8 cellular contexts compared by ENCODE assay signal in genomic region chr12:51171884-51172514, GRCh38. TPM values are rescaled to one million over a fixed set of nuclear protein-coding genes. Genes with fewer than 3 reads are reported as not detected.
DNase-seq lines count a peak whose midpoint lies in the region; ATAC-seq and TF ChIP-seq lines count a peak whose summit lies in the region.

No MANE protein-coding gene starts in this region.

- peak overlapping the region; percentile 88 for H2AK9ac ChIP-seq in IMR-90 (replicated peaks; ENCODE audit: low read depth, low read length, poor library complexity)

- H2AFZ ChIP-seq in IMR-90 (replicated peaks; ENCODE audit: low read length, poor library complexity) = peak overlapping the region; percentile 97

- CTCF ChIA-PET in IMR-90 (lab: Yijun Ruan, JAX) = no interaction called here

- no peak overlapping the region for H2BK15ac ChIP-seq in IMR-90 (ENCODE audit: low read depth, low read length)

- H3K56ac ChIP-seq in IMR-90 (ENCODE audit: extremely low read depth, insufficient read depth, low read length) = peak overlapping the region; percentile 88

- H3K23ac ChIP-seq in IMR-90 (ENCODE audit: low read depth, low read length) = peak overlapping the region; percentile 77

- H3K36me3 ChIP-seq in IMR-90 (ENCODE audit: control insufficient read depth, insufficient read depth, low read length) = no peaks in the 10 kb centered on the region
- H3K36me3 ChIP-seq in iPS-18a (ENCODE audit: control insufficient read depth, low read depth, low read length) = no peaks in the 10 kb centered on the region
- no peaks in the 10 kb centered on the region for H3K36me3 ChIP-seq in stomach smooth muscle (ENCODE audit: control insufficient read depth in 2 of 2, insufficient read depth in 2 of 2, low read length in 2 of 2)

- peak; percentile 11 for ATAC-seq in GM18508 (IDR thresholded peaks at IDR 0.05; ENCODE audit: insufficient read depth, unreplicated experiment)
- ATAC-seq in IMR-90 (ENCODE audit: low read depth) = peak; percentile 13

- H3K4ac ChIP-seq in IMR-90 (ENCODE audit: low read depth, low read length) = peak overlapping the region; percentile 100

- peak overlapping the region; percentile 31; the same call in 1 of the 2 replicates for H4K5ac ChIP-seq in IMR-90 (ENCODE audit: low read depth, low read length)

- H3K9me3 ChIP-seq in IMR-90 (ENCODE audit: control insufficient read depth, insufficient read depth, low read length) (no peaks in the 10 kb centered on the region), iPS-18a (ENCODE audit: control insufficient read depth, low read depth, low read length) (no peaks in the 10 kb centered on the region), stomach smooth muscle (ENCODE audit: control insufficient read depth in 2 of 2, low read length in 2 of 2) (no peaks in the 10 kb centered on the region)

- H3K9ac ChIP-seq in IMR-90 (ENCODE audit: low read depth, low read length) = peak overlapping the region; percentile 91
- peak overlapping the region; percentile 89 for H3K9ac ChIP-seq in iPS-18a (ENCODE audit: low read length)
- H3K9ac ChIP-seq in stomach smooth muscle (ENCODE audit: low read length in 2 of 2) = peak overlapping the region; percentile 89 to 99

- H3K27ac ChIP-seq in IMR-90 (ENCODE audit: insufficient read depth, low read length) = peak overlapping the region; percentile 95
- peak overlapping the region; percentile 99 for H3K27ac ChIP-seq in iPS-18a (ENCODE audit: low read length)
- peak overlapping the region; percentile 98 for H3K27ac ChIP-seq in stomach smooth muscle (ENCODE audit: low read length)

- H3K4me1 ChIP-seq in IMR-90 (ENCODE audit: control insufficient read depth, insufficient read depth, low read length) = no peaks in the 10 kb centered on the region
- no peaks in the 10 kb centered on the region for H3K4me1 ChIP-seq in iPS-18a (ENCODE audit: control insufficient read depth, low read depth, low read length)
- peaks cover 18% of the 10 kb centered on the region for H3K4me1 ChIP-seq in stomach smooth muscle (ENCODE audit: control insufficient read depth, insufficient read depth, low read length)

- POLR2A ChIA-PET in IMR-90 (lab: Charles Lee; ENCODE audit: unreplicated experiment) = no interaction called here

- peaks cover 8% of the 10 kb centered on the region for H4K20me1 ChIP-seq in IMR-90 (ENCODE audit: insufficient read depth, low read length)

- DNase-seq in A172 (ENCODE audit: low spot score) (peak; percentile 14), IMR-90 (peak; percentile 48), amniotic stem cell (lab: John Stamatoyannopoulos, UW) (peak; percentile 7), HPDE6-E6E7 (ENCODE audit: extremely low spot score) (no peak), GDM1 (lab: John Stamatoyannopoulos, UW) (no peak)

- in situ Hi-C loops in IMR-90 (cut with MboI; ENCODE audit: low sequenced_read_pairs) = no loop called here

- H3K4me2 ChIP-seq in IMR-90 (ENCODE audit: low read depth, low read length) = peak overlapping the region; percentile 84

- dilution Hi-C loops in IMR-90 (cut with HindIII; ENCODE audit: low sequenced_read_pairs, unreplicated experiment) = no loop called here

- TF ChIP-seq POLR2A in IMR-90 (IDR thresholded peaks at IDR 0.05; ENCODE audit: low read depth, low read length) = no peak

- H4K8ac ChIP-seq in IMR-90 (ENCODE audit: low read depth in 2 of 2, low read length in 2 of 2) = peak overlapping the region; percentile 94 to 99

- H3K4me3 ChIP-seq in IMR-90 (ENCODE audit: insufficient read depth, low read depth, low read length) = peak overlapping the region; percentile 57
- H3K4me3 ChIP-seq in iPS-18a (ENCODE audit: low read length) = peak overlapping the region; percentile 92
- peak overlapping the region; percentile 90 to 97 for H3K4me3 ChIP-seq in stomach smooth muscle (ENCODE audit: low read length in 2 of 2)

- H2BK5ac ChIP-seq in IMR-90 (ENCODE audit: low read depth, low read length, poor library complexity, severe bottlenecking) = peak overlapping the region; percentile 91

- peak overlapping the region; percentile 73 for H3K14ac ChIP-seq in IMR-90 (replicated peaks; ENCODE audit: low read depth, low read length)

- H2BK120ac ChIP-seq in IMR-90 (ENCODE audit: low read depth, low read length) = no peak overlapping the region

- BruUV-seq in IMR-90 (replicated peaks; lab: Mats Ljungman, UMichigan) = no TSS peak

- H3K18ac ChIP-seq in IMR-90 (ENCODE audit: low read depth, low read length) = no peak overlapping the region

- peak overlapping the region; percentile 32; the same call in 1 of the 2 replicates for H4K91ac ChIP-seq in IMR-90 (ENCODE audit: insufficient read depth, low read depth, low read length)

- intact Hi-C loops in IMR-90 (cut with micrococcal nuclease) = loop anchor here (2.0 to 5.0 kb wide), 2 partner anchors 45 to 67 kb away; partner anchors contain the start of gene DAZAP2

- H3K9me1 ChIP-seq in IMR-90 (ENCODE audit: insufficient read depth, low read length) = peaks cover 3% of the 10 kb centered on the region

- H2BK20ac ChIP-seq in IMR-90 (ENCODE audit: low read depth, low read length) = no peak overlapping the region

- H3K27me3 ChIP-seq in IMR-90 (ENCODE audit: control insufficient read depth, insufficient read depth, low read length) = no peaks in the 10 kb centered on the region
- no peaks in the 10 kb centered on the region for H3K27me3 ChIP-seq in iPS-18a (ENCODE audit: control insufficient read depth, insufficient read depth, low read length)
- no peaks in the 10 kb centered on the region for H3K27me3 ChIP-seq in stomach smooth muscle (ENCODE audit: control insufficient read depth in 1 of 2, insufficient read depth in 2 of 2, low read length in 2 of 2)

- no peak for TF ChIP-seq CTCF in IMR-90 (conservative IDR thresholded peaks at IDR 0.05; ENCODE audit: low read depth, low read length)

- peak overlapping the region; percentile 37 for H2AK5ac ChIP-seq in IMR-90 (ENCODE audit: low read depth, low read length)

- peaks cover 11 to 39% of the 10 kb centered on the region in 2 experiments for H3K79me1 ChIP-seq in IMR-90 (ENCODE audit: low read depth in 1 of 2, low read length in 2 of 2)

- 2 to 100% methylated on average over 2 to 6 of the region's 16 CpGs for WGBS in IMR-90 (ENCODE audit: extremely low coverage in 2 of 2, insufficient read length in 1 of 2), 2 experiments

- no peak for TF ChIP-seq RAD21 in IMR-90 (IDR thresholded peaks at IDR 0.05; ENCODE audit: low read length)

TF ChIP-seq in IMR-90, 13 proteins besides CTCF, POLR2A, EP300 and RAD21:
- TF ChIP-seq BHLHE40 (IDR thresholded peaks at IDR 0.05; ENCODE audit: low read depth, low read length) (no peak), FOS (IDR thresholded peaks at IDR 0.05; ENCODE audit: low read depth, low read length) (no peak), RFX5 (IDR thresholded peaks at IDR 0.05; ENCODE audit: low read depth, low read length) (no peak), MAFK (IDR thresholded peaks at IDR 0.05; ENCODE audit: low read depth, low read length) (no peak), USF2 (IDR thresholded peaks at IDR 0.05; ENCODE audit: low read depth, low read length) (no peak), CEBPB (IDR thresholded peaks at IDR 0.05; ENCODE audit: low read depth, low read length) (peak; percentile 34; the same call in 1 of the 2 replicates), ELK1 (IDR thresholded peaks at IDR 0.05; ENCODE audit: borderline replicate concordance, low read depth, low read length) (no peak), NFE2L2 (IDR thresholded peaks at IDR 0.05; ENCODE audit: low read depth, low read length) (no peak), MAZ (IDR thresholded peaks at IDR 0.05; ENCODE audit: borderline replicate concordance, low read depth, low read length) (no peak)

RNA-seq across cellular contexts. Expression of gene TFCP2, which starts 0.9 kb away (rescaled TPM):
- total RNA-seq in A172 (2014; rRNA removed; shearing (Covaris generic)) = 8.1 and 19.7 TPM in 2 replicates
- total RNA-seq in IMR-90 (2012; rRNA removed) = 10.0 and 13.3 TPM in 2 replicates
- polyA plus RNA-seq in IMR-90 (2012; rRNA removed) = 13.8 and 15.4 TPM in 2 replicates
- 4.6 and 9.0 TPM in 2 replicates for polyA plus RNA-seq in IMR-90 (2012; cell fraction: cytosol; rRNA removed)
- polyA plus RNA-seq in IMR-90 (2012; cell fraction: nucleus; rRNA removed; ENCODE audit: low replicate concordance) = 3.1 and 19.2 TPM in 2 replicates

RNA-seq across cellular contexts. Expression of gene POU6F1, which starts 45.9 kb away (rescaled TPM):
- 0.81 and 1.0 TPM in 2 replicates for total RNA-seq in A172 (2014; rRNA removed; shearing (Covaris generic))
- total RNA-seq in IMR-90 (2012; rRNA removed) = 0.90 and 1.9 TPM in 2 replicates
- 3.6 and 4.3 TPM in 2 replicates for polyA plus RNA-seq in IMR-90 (2012; rRNA removed)
- polyA plus RNA-seq in IMR-90 (2012; cell fraction: cytosol; rRNA removed) = 2.5 and 3.0 TPM in 2 replicates
- polyA plus RNA-seq in IMR-90 (2012; cell fraction: nucleus; rRNA removed; ENCODE audit: low replicate concordance) = 15.2 TPM in 2 replicates

Comparison
In these comparisons a context has a peak if more than half of its experiments do, and no peak if none do; other contexts are left out.
1. DNase-seq: peak in A172 (single experiment), IMR-90 (single experiment) and amniotic stem cell (single experiment); none in HPDE6-E6E7 (single experiment) and GDM1 (single experiment).
2. Peak in every context shown above with its lines, with median percentiles within 50 percentile points of each other: H3K27ac ChIP-seq, H3K4me3 ChIP-seq and H3K9ac ChIP-seq.